ENCODE assay signal across 13 cellular contexts in genomic region chr2:86695053-86695691, GRCh38. TPM values are rescaled to one million over a fixed set of nuclear protein-coding genes. Genes with fewer than 3 reads are reported as not detected.
DNase-seq lines count a peak whose midpoint lies in the region; ATAC-seq, FAIRE-seq and TF ChIP-seq lines count a peak whose summit lies in the region.
"Had no signal": no experiment of that assay in that cellular context is flagged by ENCODE, and none has a peak within 500 bp of the region (broad histone marks: within the 10 kb centered on the region; RNA-seq: fewer than 3 reads in every experiment).

No MANE protein-coding gene starts in this region.

- peak overlapping the region; percentile 55 for H3K27ac ChIP-seq in keratinocyte (ENCODE audit: control insufficient read depth, insufficient read depth, low read length)
- no peak overlapping the region for H3K27ac ChIP-seq in upper lobe of right lung
- H3K27ac ChIP-seq: right lobe of liver had no signal

- H3K9ac ChIP-seq in keratinocyte (ENCODE audit: control insufficient read depth, extremely low read depth, insufficient read depth, low read length): no peak overlapping the region

- H3K9me3 ChIP-seq in keratinocyte (ENCODE audit: control insufficient read depth, low read depth, low read length) (peaks cover 4% of the 10 kb centered on the region), upper lobe of right lung (no peaks in the 10 kb centered on the region)
- H3K9me3 ChIP-seq: right lobe of liver had no signal

- TF ChIP-seq CTCF in keratinocyte (optimal IDR thresholded peaks at IDR 0.05 in 1 of 3, IDR thresholded peaks at IDR 0.05 in 1 of 3, conservative IDR thresholded peaks at IDR 0.05 in 1 of 3; ENCODE audit: extremely low read depth in 1 of 3, insufficient read depth in 2 of 3, low read length in 3 of 3): no peak
- TF ChIP-seq CTCF in upper lobe of right lung (IDR thresholded peaks at IDR 0.05): no peak

- H2AFZ ChIP-seq in keratinocyte (ENCODE audit: control insufficient read depth, low read length): no peak overlapping the region

- H3K4me3 ChIP-seq in keratinocyte (ENCODE audit: control insufficient read depth in 2 of 3, extremely low read depth in 1 of 3, insufficient read depth in 2 of 3, low read depth in 1 of 3, low read length in 3 of 3) (no peak overlapping the region), upper lobe of right lung (no peak overlapping the region)
- H3K4me3 ChIP-seq: right lobe of liver had no signal

- intact Hi-C loops in upper lobe of right lung (cut with DNase I): no loop called here

- in situ Hi-C loops in Caki2 (cut with HindIII; ENCODE audit: low pct_unique_long_range_greater_than_20kb, low sequenced_read_pairs): no loop called here

- H3K4me1 ChIP-seq in keratinocyte (ENCODE audit: control insufficient read depth, extremely low read depth, insufficient read depth, low read length) (peaks cover 7% of the 10 kb centered on the region), upper lobe of right lung (no peaks in the 10 kb centered on the region)
- H3K4me1 ChIP-seq: right lobe of liver had no signal

- H3K9me1 ChIP-seq in keratinocyte (ENCODE audit: control insufficient read depth, extremely low read depth, insufficient read depth, low read length): no peaks in the 10 kb centered on the region

- H3K79me2 ChIP-seq in keratinocyte (ENCODE audit: control insufficient read depth, insufficient read depth, low read length): no peaks in the 10 kb centered on the region

- ATAC-seq in HG03175 (IDR thresholded peaks at IDR 0.05; ENCODE audit: unreplicated experiment) (no peak), upper lobe of right lung (no peak)
- ATAC-seq: left cardiac atrium had no signal

- dilution Hi-C loops in keratinocyte (cut with MboI; ENCODE audit: extremely low pct_ligation_motif_present, low sequenced_read_pairs): no loop called here

- no peaks in the 10 kb centered on the region for H4K20me1 ChIP-seq in keratinocyte (ENCODE audit: control insufficient read depth, extremely low read depth, insufficient read depth, low read length)

- FAIRE-seq in keratinocyte (lab: Jason Lieb, UNC): peak; percentile 76

- DNase-seq in Caki2 (ENCODE audit: low read depth): peak; percentile 98
- DNase-seq in HCEC 1CT: peak; percentile 57
- peak; percentile 90 for DNase-seq in SW480 (ENCODE audit: low spot score)
- peak; percentile 71 for DNase-seq in keratinocyte (ENCODE audit: low read depth, low spot score)
- no peak for DNase-seq in SW 1271 (lab: John Stamatoyannopoulos, UW)
- no peak for DNase-seq in upper lobe of right lung
- no peak for DNase-seq in NCI-H510A (lab: John Stamatoyannopoulos, UW)
- DNase-seq: amygdala, foreskin melanocyte, left cardiac atrium, NCI-H2081, right lobe of liver had no signal

- no peaks in the 10 kb centered on the region for H3K27me3 ChIP-seq in keratinocyte (ENCODE audit: control insufficient read depth, extremely low read depth, insufficient read depth, low read length)
- H3K27me3 ChIP-seq in upper lobe of right lung: no peaks in the 10 kb centered on the region
- H3K27me3 ChIP-seq: right lobe of liver had no signal

- H3K4me2 ChIP-seq in keratinocyte (ENCODE audit: control insufficient read depth, extremely low read depth, insufficient read depth, low read depth, low read length): no peak overlapping the region

- H3K36me3 ChIP-seq in keratinocyte (ENCODE audit: control insufficient read depth in 2 of 2, extremely low read depth in 1 of 2, insufficient read depth in 2 of 2, low read length in 2 of 2) (no peaks in the 10 kb centered on the region), upper lobe of right lung (no peaks in the 10 kb centered on the region)
- H3K36me3 ChIP-seq: right lobe of liver had no signal

RNA-seq across cellular contexts. Expression of gene RMND5A, which starts 24.9 kb away (rescaled TPM):
- total RNA-seq in Caki2 (2014; rRNA removed; shearing (Covaris generic); ENCODE audit: low replicate concordance): 36.9 and 61.4 TPM in 2 replicates
- polyA plus RNA-seq in keratinocyte: 19.0 to 26.0 TPM (median 24.7 TPM) in 3 replicates
- polyA plus RNA-seq in keratinocyte (2011; ENCODE audit: low read depth): 42.2 TPM
- polyA plus RNA-seq in keratinocyte (2011; cell fraction: cytosol; rRNA removed): 18.2 and 25.5 TPM in 2 replicates
- 19.3 and 22.4 TPM in 2 replicates for polyA plus RNA-seq in keratinocyte (2011; cell fraction: nucleus; rRNA removed)
- polyA plus RNA-seq in keratinocyte (2012; ENCODE audit: low replicate concordance): 13.9 and 21.9 TPM in 2 replicates
- 41.9 to 51.4 TPM (median 51.0 TPM) in 3 replicates for polyA minus RNA-seq in keratinocyte
- 37.6 TPM for polyA minus RNA-seq in keratinocyte (2011; cell fraction: cytosol; rRNA and poly(A)+ RNA removed)
- 28.3 and 63.0 TPM in 2 replicates for polyA minus RNA-seq in keratinocyte (2011; cell fraction: nucleus; rRNA and poly(A)+ RNA removed)
- 28.5 TPM for total RNA-seq in upper lobe of right lung

Comparison
In these comparisons a context has a peak if more than half of its experiments do, and no peak if none do; other contexts are left out.
1. DNase-seq: peak in Caki2 (single experiment), HCEC 1CT (single experiment), SW480 (single experiment) and keratinocyte (single experiment); none in SW 1271 (0 of 2), upper lobe of right lung (single experiment) and NCI-H510A (single experiment).